ENCODE assay signal across 22 cellular contexts in genomic region chr5:33808699-33809098, GRCh38.
"Had no signal": no experiment of that assay in that cellular context is flagged by ENCODE, and none has a peak within 500 bp of the region (broad histone marks: within the 10 kb centered on the region; RNA-seq: fewer than 3 reads in every experiment).

No MANE protein-coding gene starts in this region.

- H3K9me3 Mint-ChIP-seq: activated CD4-positive, alpha-beta T cell treated with anti-CD3 and anti-CD28 coated beads, Interleukin-2, amount 10 ng/mL, durations not matched to agents 24 days and 14 days; activated naive CD4-positive, alpha-beta T cell treated with anti-CD3 and anti-CD28 coated beads, Interleukin-2, amount 50 U/mL, for 24 hours; endodermal cell had no signal

- H3K36me3 ChIP-seq: gastrocnemius medialis, prostate gland, right atrium auricular region, tibial nerve had no signal

- H3K27me3 Mint-ChIP-seq: activated CD4-positive, alpha-beta T cell treated with anti-CD3 and anti-CD28 coated beads, Interleukin-2, amount 10 ng/mL, durations not matched to agents 24 days and 14 days; activated naive CD4-positive, alpha-beta T cell treated with anti-CD3 and anti-CD28 coated beads, Interleukin-2, amount 50 U/mL, for 24 hours had no signal

- H3K27me3 ChIP-seq: gastrocnemius medialis, right atrium auricular region, tibial nerve had no signal

- H3K9me3 ChIP-seq: gastrocnemius medialis, mucosa of descending colon, prostate gland, right atrium auricular region, tibial nerve had no signal

- H3K4me3 ChIP-seq: dorsolateral prefrontal cortex, gastrocnemius medialis, mucosa of descending colon, prostate gland, right atrium auricular region, tibial nerve had no signal

- H3K27ac ChIP-seq: dorsolateral prefrontal cortex, gastrocnemius medialis, prostate gland, right atrium auricular region, tibial nerve had no signal

- DNase-seq: activated CD4-positive, alpha-beta T cell treated with anti-CD3 and anti-CD28 coated beads, Interleukin-2, amount 10 ng/mL, durations not matched to agents 24 days and 14 days; activated CD8-positive, alpha-beta memory T cell treated with anti-CD3 and anti-CD28 coated beads for 24 hours; activated CD8-positive, alpha-beta memory T cell treated with anti-CD3 and anti-CD28 coated beads, Interleukin-2, amount 50 U/mL, for 48 hours; activated effector memory CD4-positive, alpha-beta T cell treated with Interleukin-2 at 50 U/mL for 16 hours; activated T-cell treated with anti-CD3 and anti-CD28 coated beads, Interleukin-2, amount 50 U/mL, for 48 hours; dorsolateral prefrontal cortex; endodermal cell; erythroblast; gastrocnemius medialis; head of caudate nucleus; kidney; mucosa of descending colon; naive B cell; stimulated activated CD4-positive, alpha-beta T cell treated with anti-CD3 and anti-CD28 coated beads, Interleukin-2, amount 100 ng/mL, for 24 hours; stimulated activated naive CD4-positive, alpha-beta T cell treated with Interleukin-2 at 50 U/mL for 16 hours; T1000 had no signal

- ATAC-seq: gastrocnemius medialis, left lobe of liver, mucosa of descending colon had no signal

- H3K4me1 ChIP-seq: gastrocnemius medialis, prostate gland, right atrium auricular region, tibial nerve had no signal

- H3K27ac Mint-ChIP-seq: activated CD4-positive, alpha-beta T cell treated with anti-CD3 and anti-CD28 coated beads, Interleukin-2, amount 10 ng/mL, durations not matched to agents 24 days and 14 days; activated naive CD4-positive, alpha-beta T cell treated with anti-CD3 and anti-CD28 coated beads, Interleukin-2, amount 50 U/mL, for 24 hours; endodermal cell; naive B cell had no signal

- H3K36me3 Mint-ChIP-seq: activated naive CD4-positive, alpha-beta T cell treated with anti-CD3 and anti-CD28 coated beads, Interleukin-2, amount 50 U/mL, for 24 hours; naive B cell had no signal

- H3K4me1 Mint-ChIP-seq: activated CD4-positive, alpha-beta T cell treated with anti-CD3 and anti-CD28 coated beads, Interleukin-2, amount 10 ng/mL, durations not matched to agents 24 days and 14 days; activated naive CD4-positive, alpha-beta T cell treated with anti-CD3 and anti-CD28 coated beads, Interleukin-2, amount 50 U/mL, for 24 hours; naive B cell had no signal

- H3K4me3 Mint-ChIP-seq: activated CD4-positive, alpha-beta T cell treated with anti-CD3 and anti-CD28 coated beads, Interleukin-2, amount 10 ng/mL, durations not matched to agents 24 days and 14 days; activated naive CD4-positive, alpha-beta T cell treated with anti-CD3 and anti-CD28 coated beads, Interleukin-2, amount 50 U/mL, for 24 hours; endodermal cell; naive B cell; neural crest cell had no signal
